ENCODE assay signal across 31 cellular contexts in the genomic region with DNA sequence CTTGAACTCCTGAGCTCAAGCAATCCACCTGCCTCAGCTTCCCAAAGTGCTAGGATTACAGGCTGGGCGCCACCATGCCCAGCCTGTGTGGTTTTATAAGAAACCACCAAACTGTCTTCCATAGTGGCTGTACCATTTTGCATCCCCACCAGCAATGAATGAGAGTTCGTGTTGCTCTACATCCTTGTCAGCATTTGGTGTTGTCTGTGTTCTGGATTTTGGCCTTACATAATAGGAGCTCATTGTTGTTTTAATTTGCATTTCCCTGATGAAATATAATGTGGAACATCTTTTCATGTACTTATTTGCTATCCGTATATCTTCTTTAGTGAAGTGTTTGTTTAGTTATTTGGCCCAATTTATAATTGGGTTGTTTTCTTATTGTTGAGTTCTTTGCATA.
"Had no signal": no experiment of that assay in that cellular context is flagged by ENCODE, and none has a peak within 500 bp of the region (broad histone marks: within the 10 kb centered on the region; RNA-seq: fewer than 3 reads in every experiment).

No MANE protein-coding gene starts in this region.

- DNase-seq: activated CD4-positive, alpha-beta memory T cell treated with anti-CD3 and anti-CD28 coated beads for 36 hours; activated CD4-positive, alpha-beta T cell treated with anti-CD3 and anti-CD28 coated beads for 36 hours; activated CD4-positive, alpha-beta T cell treated with anti-CD3 and anti-CD28 coated beads, Interleukin-2, amount 10 ng/mL, durations not matched to agents 24 days and 14 days; activated CD4-positive, CD25-positive, alpha-beta regulatory T cell; activated CD4-positive, CD25-positive, alpha-beta regulatory T cell treated with anti-CD3 and anti-CD28 coated beads, Interleukin-2, amount 50 U/mL, for 72 hours; activated CD8-positive, alpha-beta memory T cell treated with anti-CD3 and anti-CD28 coated beads, Interleukin-2, amount 50 U/mL, for 48 hours; activated effector memory CD4-positive, alpha-beta T cell treated with anti-CD3 and anti-CD28 coated beads, Interleukin-2, amount 50 U/mL, for 16 hours; activated naive CD4-positive, alpha-beta T cell treated with anti-CD3 and anti-CD28 coated beads, Interleukin-2, amount 10 ng/mL, durations not matched to agents 7 days and 5 days; activated naive CD8-positive, alpha-beta T cell treated with anti-CD3 and anti-CD28 coated beads, Interleukin-2, amount 10 ng/mL, durations not matched to agents 7 days and 5 days; activated T-cell treated with anti-CD3 and anti-CD28 coated beads for 4 hours; activated T-cell treated with anti-CD3 and anti-CD28 coated beads, Interleukin-2, amount 50 U/mL, for 4 hours; central memory CD4-positive, alpha-beta T cell; cerebellar nuclear complex; dorsolateral prefrontal cortex; effector memory CD4-positive, alpha-beta T cell; endodermal cell; foreskin fibroblast; glutamatergic neuron; heart left ventricle; T-helper 2 cell had no signal

- H3K36me3 ChIP-seq: ascending aorta, breast epithelium, cardiac muscle cell, heart left ventricle had no signal

- ATAC-seq: activated CD4-positive, alpha-beta T cell treated with anti-CD3 and anti-CD28 coated beads for 36 hours; activated naive CD4-positive, alpha-beta T cell treated with anti-CD3 and anti-CD28 coated beads, Interleukin-2, amount 50 U/mL, for 72 hours; activated T-cell treated with anti-CD3 and anti-CD28 coated beads, Interleukin-2, amount 50 U/mL, for 4 hours; heart left ventricle had no signal

- H3K4me1 ChIP-seq: breast epithelium had no signal

- H3K27me3 Mint-ChIP-seq: activated CD4-positive, alpha-beta memory T cell treated with anti-CD3 and anti-CD28 coated beads for 36 hours; activated CD4-positive, alpha-beta T cell treated with anti-CD3 and anti-CD28 coated beads for 36 hours; activated CD4-positive, alpha-beta T cell treated with anti-CD3 and anti-CD28 coated beads, Interleukin-2, amount 10 ng/mL, durations not matched to agents 24 days and 14 days; activated naive CD4-positive, alpha-beta T cell treated with anti-CD3 and anti-CD28 coated beads, Interleukin-2, amount 10 ng/mL, durations not matched to agents 7 days and 5 days; activated naive CD8-positive, alpha-beta T cell treated with anti-CD3 and anti-CD28 coated beads, Interleukin-2, amount 10 ng/mL, durations not matched to agents 7 days and 5 days; brain; dendritic cell treated with granulocyte-macrophage colony-stimulating factor and Interleukin-4, amounts not matched to agents 40 ng/mL and 50 ng/mL, for 4 days had no signal

- H3K27ac Mint-ChIP-seq: activated CD4-positive, alpha-beta memory T cell treated with anti-CD3 and anti-CD28 coated beads for 36 hours; activated CD4-positive, alpha-beta T cell treated with anti-CD3 and anti-CD28 coated beads for 36 hours; activated CD4-positive, alpha-beta T cell treated with anti-CD3 and anti-CD28 coated beads, Interleukin-2, amount 10 ng/mL, durations not matched to agents 24 days and 14 days; activated naive CD4-positive, alpha-beta T cell treated with anti-CD3 and anti-CD28 coated beads, Interleukin-2, amount 10 ng/mL, durations not matched to agents 7 days and 5 days; activated naive CD4-positive, alpha-beta T cell treated with anti-CD3 and anti-CD28 coated beads, Interleukin-2, amount 50 U/mL, for 72 hours; activated naive CD8-positive, alpha-beta T cell treated with anti-CD3 and anti-CD28 coated beads, Interleukin-2, amount 10 ng/mL, durations not matched to agents 7 days and 5 days; activated T-helper 1 cell treated with anti-CD3 and anti-CD28 coated beads, Interleukin-12 subunit alpha, Interleukin-12 subunit beta, Interleukin-2, Interleukin-4 antibody, amounts not matched to agents 30 ng/mL and 10 ng/mL and 1 ng/mL, durations not matched to agents 14 hours and 24 hours and 36 hours; activated T-helper 2 cell treated with anti-CD3 and anti-CD28 coated beads, Interferon-gamma antibody, Interleukin-2, Interleukin-4, amounts not matched to agents 10 μg/mL and 5 μg/mL and 100 μg/mL, durations not matched to agents 14 hours and 24 hours and 36 hours; brain; dendritic cell treated with granulocyte-macrophage colony-stimulating factor and Interleukin-4, amounts not matched to agents 40 ng/mL and 50 ng/mL, for 4 days; endodermal cell had no signal

- H3K4me3 Mint-ChIP-seq: activated CD4-positive, alpha-beta memory T cell treated with anti-CD3 and anti-CD28 coated beads for 36 hours; activated CD4-positive, alpha-beta T cell treated with anti-CD3 and anti-CD28 coated beads for 36 hours; activated CD4-positive, alpha-beta T cell treated with anti-CD3 and anti-CD28 coated beads, Interleukin-2, amount 10 ng/mL, durations not matched to agents 24 days and 14 days; activated naive CD4-positive, alpha-beta T cell treated with anti-CD3 and anti-CD28 coated beads, Interleukin-2, amount 10 ng/mL, durations not matched to agents 7 days and 5 days; activated naive CD8-positive, alpha-beta T cell treated with anti-CD3 and anti-CD28 coated beads, Interleukin-2, amount 10 ng/mL, durations not matched to agents 7 days and 5 days; activated T-cell treated with anti-CD3 and anti-CD28 coated beads, Interleukin-2, amount 50 U/mL, for 4 hours; activated T-helper 1 cell treated with anti-CD3 and anti-CD28 coated beads, Interleukin-12 subunit alpha, Interleukin-12 subunit beta, Interleukin-2, Interleukin-4 antibody, amounts not matched to agents 30 ng/mL and 10 ng/mL and 1 ng/mL, durations not matched to agents 14 hours and 24 hours and 36 hours; brain; dendritic cell treated with granulocyte-macrophage colony-stimulating factor and Interleukin-4, amounts not matched to agents 40 ng/mL and 50 ng/mL, for 4 days; endodermal cell had no signal

- H3K4me3 ChIP-seq: ascending aorta, breast epithelium, cardiac muscle cell, coronary artery, dorsolateral prefrontal cortex, esophagus muscularis mucosa, heart left ventricle had no signal

- H3K27me3 ChIP-seq: ascending aorta, breast epithelium, cardiac muscle cell, dorsolateral prefrontal cortex, esophagus muscularis mucosa, heart left ventricle had no signal

- FAIRE-seq: frontal cortex had no signal

- H3K27ac ChIP-seq: ascending aorta, breast epithelium, cardiac muscle cell, coronary artery, dorsolateral prefrontal cortex, esophagus muscularis mucosa, heart left ventricle had no signal
